In the genomic region with DNA sequence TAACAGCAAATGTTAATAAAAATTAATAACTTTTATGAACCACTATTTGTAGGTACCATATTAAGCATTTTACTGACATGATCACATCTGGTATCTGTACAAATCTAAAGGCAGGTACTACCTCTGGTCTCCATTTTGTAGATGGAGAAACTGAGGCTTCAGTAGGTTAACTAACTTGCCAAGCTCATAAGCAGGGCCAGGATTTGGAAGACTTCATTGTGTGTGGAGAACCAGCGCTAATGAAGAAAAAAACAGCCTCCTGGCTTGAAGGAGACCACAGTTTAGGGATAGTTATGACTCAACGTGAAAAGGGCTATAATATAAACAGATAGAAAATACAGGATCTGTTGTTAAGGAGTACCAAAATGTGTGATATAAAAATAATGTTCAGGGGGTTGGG, we compare ENCODE assay signal across 9 cellular contexts. TPM values are rescaled to one million over a fixed set of nuclear protein-coding genes. Genes with fewer than 3 reads are reported as not detected.
A peak's percentile ranks its signal among the peaks of the same experiment; 100 is the strongest.
DNase-seq lines count a peak whose midpoint lies in the region; ATAC-seq and TF ChIP-seq lines count a peak whose summit lies in the region.
"Had no signal": no experiment of that assay in that cellular context is flagged by ENCODE, and none has a peak within 500 bp of the region (broad histone marks: within the 10 kb centered on the region; RNA-seq: fewer than 3 reads in every experiment).

No MANE protein-coding gene starts in this region.

- H3K27ac ChIP-seq in right cardiac atrium (ENCODE audit: low read length) (no peak overlapping the region), ascending aorta (no peak overlapping the region), right lobe of liver (no peak overlapping the region), upper lobe of right lung (no peak overlapping the region)

- peaks cover 0 to 14% of the 10 kb centered on the region in 2 donors for H3K36me3 ChIP-seq in ascending aorta
- H3K36me3 ChIP-seq in right lobe of liver: no peaks in the 10 kb centered on the region
- H3K36me3 ChIP-seq in upper lobe of right lung: peaks cover 22% of the 10 kb centered on the region

- TF ChIP-seq CTCF in ascending aorta (IDR thresholded peaks at IDR 0.05) (no peak), right lobe of liver (IDR thresholded peaks at IDR 0.05) (no peak), upper lobe of right lung (IDR thresholded peaks at IDR 0.05) (no peak)

- H3K9me3 ChIP-seq in right cardiac atrium (ENCODE audit: control insufficient read depth, low read length): no peaks in the 10 kb centered on the region
- H3K9me3 ChIP-seq in ascending aorta: no peaks in the 10 kb centered on the region
- no peaks in the 10 kb centered on the region for H3K9me3 ChIP-seq in right lobe of liver
- H3K9me3 ChIP-seq in upper lobe of right lung: no peaks in the 10 kb centered on the region

- peak overlapping the region; percentile 80 for H3K4me3 ChIP-seq in right cardiac atrium (ENCODE audit: low read length)
- peak overlapping the region; percentile 65 to 67 for H3K4me3 ChIP-seq in ascending aorta
- peak overlapping the region in 2 of 3 donors; percentile 73 to 98 for H3K4me3 ChIP-seq in right lobe of liver
- H3K4me3 ChIP-seq in upper lobe of right lung: peak overlapping the region; percentile 83

- 77% methylated on average over 2 of the region's 2 CpGs for WGBS in right cardiac atrium
- WGBS in right lobe of liver (ENCODE audit: insufficient coverage, low coverage, low lambda C conversion rate, missing lambda C conversion rate): 79% methylated on average over 2 of the region's 2 CpGs

- no peaks in the 10 kb centered on the region for H3K27me3 ChIP-seq in right cardiac atrium (ENCODE audit: control insufficient read depth, insufficient read depth)
- H3K27me3 ChIP-seq in ascending aorta: no peaks in the 10 kb centered on the region
- H3K27me3 ChIP-seq in right lobe of liver: no peaks in the 10 kb centered on the region
- no peaks in the 10 kb centered on the region for H3K27me3 ChIP-seq in upper lobe of right lung

- H3K4me1 ChIP-seq in right cardiac atrium (ENCODE audit: control insufficient read depth, insufficient read depth, low read length) (peaks cover 3% of the 10 kb centered on the region), ascending aorta (peaks cover 0 to 13% of the 10 kb centered on the region in 2 donors), right lobe of liver (peaks cover 0 to 5% (median 3%) of the 10 kb centered on the region in 4 donors), upper lobe of right lung (peaks cover 13% of the 10 kb centered on the region)

- no peak for TF ChIP-seq POLR2A in right lobe of liver (IDR thresholded peaks at IDR 0.05)

- intact Hi-C loops in right cardiac atrium (cut with DNase I) (no loop called here), cardiac septum (cut with DNase I) (loop anchor here (2.0 kb wide), 1 partner anchor 56 kb away; no protein-coding TSS in a partner anchor), ascending aorta (cut with DNase I) (no loop called here), right lobe of liver (cut with DNase I) (no loop called here), upper lobe of right lung (cut with DNase I) (no loop called here)

- DNase-seq in right cardiac atrium (no peak), cardiac septum (ENCODE audit: low spot score) (no peak), ascending aorta (ENCODE audit: low spot score in 2 of 2) (no peak), right lobe of liver (no peak), upper lobe of right lung (no peak), OCI-M1 (lab: John Stamatoyannopoulos, UW) (no peak), EL (no peak)
- DNase-seq: NCI-H774 had no signal

- ATAC-seq in right cardiac atrium: no peak
- no peak for ATAC-seq in right lobe of liver
- ATAC-seq in upper lobe of right lung: no peak
- no peak for ATAC-seq in GM21515 (IDR thresholded peaks at IDR 0.05; ENCODE audit: unreplicated experiment)

RNA-seq across cellular contexts. Expression of gene NUP37, which starts 1.0 kb away (rescaled TPM):
- total RNA-seq in right cardiac atrium (10 to 100 TPM; 13.3 to 18.3 (median 16.3) TPM), cardiac septum (16.0 TPM), ascending aorta (66.9 TPM), right lobe of liver (1 to 10 TPM; 5.6 to 9.9 (median 7.0) TPM), upper lobe of right lung (17.6 TPM)
- 17.0 TPM for polyA plus RNA-seq in right cardiac atrium

RNA-seq across cellular contexts. Expression of gene PARPBP, which starts 1.1 kb away (rescaled TPM):
- total RNA-seq in right cardiac atrium (1 to 10 TPM in 1 of 4 donors, under 1 TPM in 3; 0.47 to 1.3 (median 0.81) TPM), cardiac septum (0.51 TPM), ascending aorta (0.64 TPM), right lobe of liver (1 to 10 TPM in 3 of 6 experiments, under 1 TPM in 3; 0.33 to 2.8 (median 0.91) TPM), upper lobe of right lung (2.1 TPM)
- polyA plus RNA-seq in right cardiac atrium: 0.43 TPM

RNA-seq across cellular contexts. Expression of gene WASHC3, which starts 57.1 kb away (rescaled TPM):
- total RNA-seq in right cardiac atrium (10 to 100 TPM; 35.3 to 43.7 (median 36.7) TPM), cardiac septum (38.5 TPM), ascending aorta (36.4 TPM), right lobe of liver (10 to 100 TPM; 13.0 to 35.3 (median 22.6) TPM), upper lobe of right lung (34.6 TPM)
- polyA plus RNA-seq in right cardiac atrium: 57.7 TPM
